In the genomic region with DNA sequence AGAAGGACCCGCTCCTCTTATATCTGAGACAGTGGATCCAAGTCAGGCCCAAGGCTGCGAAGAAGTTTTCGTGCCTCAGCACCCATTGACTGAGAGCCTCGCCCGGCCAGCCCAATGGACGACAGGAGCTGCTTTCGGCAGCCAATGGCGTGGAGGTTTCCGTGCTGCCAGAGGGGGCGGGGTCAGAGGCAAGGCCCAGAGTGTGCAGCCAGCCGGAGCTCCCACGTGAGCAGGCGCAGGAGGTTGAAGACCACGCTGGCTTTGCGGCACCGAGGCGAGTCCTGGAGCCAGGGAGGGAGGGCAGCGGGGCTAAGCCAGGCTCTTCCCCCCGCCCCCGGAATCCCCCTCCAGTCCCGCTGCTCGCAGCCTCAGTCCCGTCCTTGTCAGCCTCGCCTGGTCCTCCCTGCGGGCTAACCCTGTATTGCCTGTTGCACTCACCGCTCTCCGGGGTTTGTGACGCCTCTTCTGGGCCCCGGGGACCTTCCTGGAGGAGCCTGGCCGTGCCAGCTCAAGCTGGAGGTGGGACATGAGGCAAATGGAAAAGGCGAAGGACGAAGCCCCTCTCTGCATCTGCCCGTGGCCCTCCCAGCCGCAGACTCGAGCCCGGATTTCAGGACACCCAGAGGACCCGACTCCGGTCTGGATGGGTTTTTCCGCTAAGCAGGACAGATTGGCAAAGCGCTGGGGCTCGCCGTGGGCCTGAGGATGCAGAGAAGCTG, we compare ENCODE assay signal across 10 cellular contexts. TPM values are rescaled to one million over a fixed set of nuclear protein-coding genes. Genes with fewer than 3 reads are reported as not detected.
DNase-seq lines count a peak whose midpoint lies in the region; ATAC-seq, FAIRE-seq and TF ChIP-seq lines count a peak whose summit lies in the region.
"Had no signal": no experiment of that assay in that cellular context is flagged by ENCODE, and none has a peak within 500 bp of the region (broad histone marks: within the 10 kb centered on the region; RNA-seq: fewer than 3 reads in every experiment).

No MANE protein-coding gene starts in this region.

- H3K27me3 ChIP-seq in right lobe of liver, result peaks cover 0 to 8% of the 10 kb centered on the region in 2 donors
- no peaks in the 10 kb centered on the region; a peak in 1 of 5 replicates for H3K27me3 ChIP-seq in HepG2 (ENCODE audit: control insufficient read depth in 1 of 2, insufficient read depth in 2 of 2, low read length in 2 of 2)
- no peaks in the 10 kb centered on the region for H3K27me3 ChIP-seq in lung (ENCODE audit: control insufficient read depth, insufficient read depth)
- H3K27me3 ChIP-seq in aorta (ENCODE audit: control insufficient read depth in 1 of 2, insufficient read depth in 2 of 2, low read length in 1 of 2), result no peaks in the 10 kb centered on the region
- H3K27me3 ChIP-seq in gastrocnemius medialis, result peaks cover 32 to 35% (median 35%) of the 10 kb centered on the region in 3 donors

- FAIRE-seq in HepG2 (lab: Jason Lieb, UNC) (no peak), HTR-8/SVneo (lab: Jason Lieb, UNC) (no peak)

- H3K79me2 ChIP-seq in HepG2 (ENCODE audit: insufficient read depth, low read length), result no peaks in the 10 kb centered on the region

- H3K36me3 ChIP-seq in right lobe of liver (no peaks in the 10 kb centered on the region), HepG2 (replicated peaks in 1 of 2; ENCODE audit: control insufficient read depth in 1 of 2, insufficient read depth in 2 of 2, low read length in 2 of 2) (no peaks in the 10 kb centered on the region), lung (ENCODE audit: control insufficient read depth in 2 of 2, insufficient read depth in 2 of 2, low read length in 2 of 2) (no peaks in the 10 kb centered on the region), aorta (ENCODE audit: control insufficient read depth in 1 of 2, insufficient read depth in 2 of 2, low read length in 1 of 2) (no peaks in the 10 kb centered on the region), gastrocnemius medialis (no peaks in the 10 kb centered on the region)
- H3K36me3 ChIP-seq: neutrophil had no signal

- H3K4me3 ChIP-seq in right lobe of liver (no peak overlapping the region), HepG2 (replicated peaks in 1 of 3; ENCODE audit: insufficient read depth in 1 of 3, low read depth in 2 of 3, low read length in 3 of 3) (no peak overlapping the region), lung (no peak overlapping the region), aorta (ENCODE audit: low read length in 2 of 2) (no peak overlapping the region), gastrocnemius medialis (no peak overlapping the region)

- 33% methylated on average over 9 of the region's 42 CpGs for WGBS in right lobe of liver (ENCODE audit: insufficient coverage, low coverage, low lambda C conversion rate, missing lambda C conversion rate)
- 62% methylated on average over 10 of the region's 42 CpGs for WGBS in HepG2 (ENCODE audit: low lambda C conversion rate)
- 24 to 29% methylated on average over 41 to 42 of the region's 42 CpGs for WGBS in lung, 2 donors
- WGBS in aorta, 2 donors, result 12 to 13% methylated on average over 36 to 42 of the region's 42 CpGs

- H3K27ac ChIP-seq in right lobe of liver (no peak overlapping the region), HepG2 (ENCODE audit: extremely low read length, insufficient read depth, low read length) (no peak overlapping the region), lung (ENCODE audit: low read depth in 1 of 2, low read length in 1 of 2) (no peak overlapping the region), aorta (ENCODE audit: low read depth in 1 of 2, low read length in 2 of 2) (no peak overlapping the region), gastrocnemius medialis (no peak overlapping the region)
- H3K27ac ChIP-seq: neutrophil had no signal

- TF ChIP-seq RAD21 in HepG2 (CRISPR knock-in tag; IDR thresholded peaks at IDR 0.05), result no peak

- no peaks in the 10 kb centered on the region for H3K9me3 ChIP-seq in right lobe of liver
- H3K9me3 ChIP-seq in HepG2 (ENCODE audit: low read length), result no peaks in the 10 kb centered on the region
- H3K9me3 ChIP-seq in lung (ENCODE audit: control insufficient read depth in 2 of 2, insufficient read depth in 1 of 2, low read length in 1 of 2), result peaks cover 0 to 3% of the 10 kb centered on the region in 2 donors
- H3K9me3 ChIP-seq in aorta (ENCODE audit: control insufficient read depth, low read length), result no peaks in the 10 kb centered on the region
- H3K9me3 ChIP-seq in gastrocnemius medialis, result no peaks in the 10 kb centered on the region
- H3K9me3 ChIP-seq: neutrophil had no signal

- no TSS peak for BruUV-seq in HepG2 (replicated peaks; lab: Mats Ljungman, UMichigan)

- no peaks in the 10 kb centered on the region for H4K20me1 ChIP-seq in HepG2 (ENCODE audit: insufficient read depth, low read length)

- POLR2A ChIA-PET in HepG2 (lab: Yijun Ruan, JAX), result no interaction called here

- H2AFZ ChIP-seq in HepG2 (ENCODE audit: low read length), result no peak overlapping the region

- TF ChIP-seq CTCF in right lobe of liver (IDR thresholded peaks at IDR 0.05) (no peak), HepG2 (CRISPR knock-in tag; IDR thresholded peaks at IDR 0.05) (no peak), lung (IDR thresholded peaks at IDR 0.05; ENCODE audit: control extremely low read depth, extremely low read depth) (no peak), gastrocnemius medialis (IDR thresholded peaks at IDR 0.05 in 4 of 5, conservative IDR thresholded peaks at IDR 0.05 in 1 of 5) (no peak)

- DNase-seq in right lobe of liver (peak in 2 of 3 donors; percentile 24 to 57), HepG2 (ENCODE audit: low spot score) (no peak), astrocyte of the hippocampus (ENCODE audit: low read depth, low spot score) (peak; percentile 29), lung (ENCODE audit: low spot score) (no peak), aorta (no peak), HTR-8/SVneo (ENCODE audit: insufficient read length, low spot score) (no peak), gastrocnemius medialis (no peak)

- TF ChIP-seq POLR2A in right lobe of liver (IDR thresholded peaks at IDR 0.05), result no peak
- no peak for TF ChIP-seq POLR2A in HepG2 (IDR thresholded peaks at IDR 0.05; ENCODE audit: insufficient read depth in 1 of 2, low read depth in 2 of 2, low read length in 2 of 2)
- no peak for TF ChIP-seq POLR2A in gastrocnemius medialis (IDR thresholded peaks at IDR 0.05)

- in situ Hi-C loops in HepG2 (cut with HindIII; ENCODE audit: extremely low pct_ligation_motif_present, low pct_unique_long_range_greater_than_20kb), result no loop called here
- in situ Hi-C loops in gastrocnemius medialis (cut with MboI; ENCODE audit: low sequenced_read_pairs in 4 of 4), result no loop called here

- TF ChIP-seq EP300 in HepG2 (IDR thresholded peaks at IDR 0.05; ENCODE audit: low read depth in 2 of 2, low read length in 2 of 2), result no peak
- TF ChIP-seq EP300 in HepG2 (CRISPR knock-in tag; IDR thresholded peaks at IDR 0.05; ENCODE audit: borderline replicate concordance), result no peak

- H3K4me1 ChIP-seq in right lobe of liver (peaks cover 0 to 14% (median 2%) of the 10 kb centered on the region in 4 donors), HepG2 (ENCODE audit: insufficient read depth, low read length) (no peaks in the 10 kb centered on the region), lung (ENCODE audit: control insufficient read depth in 2 of 2, insufficient read depth in 2 of 2, low read length in 2 of 2) (peaks cover 0 to 9% of the 10 kb centered on the region in 2 donors), aorta (ENCODE audit: control insufficient read depth in 1 of 2, insufficient read depth in 2 of 2, low read length in 2 of 2) (no peaks in the 10 kb centered on the region), gastrocnemius medialis (no peaks in the 10 kb centered on the region)

- intact Hi-C loops in right lobe of liver (cut with DNase I), result no loop called here
- intact Hi-C loops in HepG2 (cut with micrococcal nuclease; ENCODE audit: unreplicated experiment), result no loop called here
- intact Hi-C loops in aorta (cut with DNase I), result no loop called here
- intact Hi-C loops in gastrocnemius medialis (cut with DNase I; ENCODE audit: low total_unique reads), result no loop called here

- H3K4me2 ChIP-seq in HepG2 (ENCODE audit: low read depth, low read length), result no peak overlapping the region

- CTCF ChIA-PET in HepG2 (lab: Yijun Ruan, JAX; ENCODE audit: low intra/inter-chr PET ratio, low total read pairs), result no interaction called here

- ATAC-seq in right lobe of liver, result no peak
- no peak; the same call in 2 of the 3 replicates for ATAC-seq in HepG2
- ATAC-seq in lung (ENCODE audit: insufficient read depth, low FRiP score), result peak; percentile 14
- ATAC-seq in aorta (ENCODE audit: low FRiP score), result peak; percentile 22
- no peak for ATAC-seq in GM21576 (IDR thresholded peaks at IDR 0.05; ENCODE audit: unreplicated experiment)
- ATAC-seq in gastrocnemius medialis, result no peak

- no peak overlapping the region for H3K9ac ChIP-seq in HepG2 (ENCODE audit: insufficient read depth, low read depth, low read length)

RNA-seq across cellular contexts. Expression of gene IFNL4, which starts 1.5 kb away (rescaled TPM):
- total RNA-seq in right lobe of liver (not detected), HepG2 (2016; rRNA removed; fragmentation: Illumina TruSeq; extraction: Trizol) (not detected in 2 replicates), lung (not detected), aorta (not detected), gastrocnemius medialis (not detected)
- total RNA-seq in HepG2 (2016; cell fraction: cytosol; rRNA removed; fragmentation: Illumina TruSeq; extraction: Trizol; ENCODE audit: low read depth), result not detected in 2 replicates
- total RNA-seq in HepG2 (2016; cell fraction: insoluble cytoplasmic fraction; rRNA removed; fragmentation: Illumina TruSeq; extraction: Trizol), result not detected in 2 replicates
- not detected in 2 replicates for total RNA-seq in HepG2 (2016; cell fraction: membrane; rRNA removed; fragmentation: Illumina TruSeq; extraction: Trizol)
- not detected in 2 replicates for total RNA-seq in HepG2 (2016; cell fraction: nucleus; rRNA removed; fragmentation: Illumina TruSeq; extraction: Trizol)
- polyA plus RNA-seq in HepG2 (2011; rRNA removed) (not detected in 2 replicates), lung (not detected), aorta (not detected)
- not detected in 2 replicates for polyA plus RNA-seq in HepG2 (2011; cell fraction: cytosol; rRNA removed)
- polyA plus RNA-seq in HepG2 (2011; cell fraction: nucleus; rRNA removed), result not detected in 2 replicates
- polyA plus RNA-seq in HepG2 (2012), result not detected in 2 replicates
- not detected in 2 replicates for polyA plus RNA-seq in HepG2 (2016; cell fraction: cytosol; fragmentation: Illumina TruSeq; extraction: Trizol; ENCODE audit: low read depth)
- polyA plus RNA-seq in HepG2 (2016; cell fraction: insoluble cytoplasmic fraction; fragmentation: Illumina TruSeq; extraction: Trizol; ENCODE audit: low read depth), result not detected in 2 replicates
- polyA plus RNA-seq in HepG2 (2016; cell fraction: membrane; fragmentation: Illumina TruSeq; extraction: Trizol; ENCODE audit: low read depth), result not detected in 2 replicates
- not detected in 2 replicates for polyA plus RNA-seq in HepG2 (2016; cell fraction: nucleus; fragmentation: Illumina TruSeq; extraction: Trizol; ENCODE audit: insufficient read depth, low read depth)
- not detected in 2 replicates for polyA minus RNA-seq in HepG2 (2011; rRNA and poly(A)+ RNA removed; ENCODE audit: low replicate concordance)
- polyA minus RNA-seq in HepG2 (2011; cell fraction: cytosol; rRNA and poly(A)+ RNA removed), result not detected in 2 replicates
- polyA minus RNA-seq in HepG2 (2011; cell fraction: nucleus; rRNA and poly(A)+ RNA removed), result not detected in 2 replicates
- total RNA-seq: activated naive CD4-positive, alpha-beta T cell treated with anti-CD3 and anti-CD28 coated beads, Interleukin-2, amount 50 U/mL, for 72 hours had no signal

RNA-seq across cellular contexts. Expression of gene IFNL3, which starts 2.3 kb away (rescaled TPM):
- total RNA-seq in right lobe of liver, result not detected
- not detected in 2 replicates for total RNA-seq in HepG2 (2016; rRNA removed; fragmentation: Illumina TruSeq; extraction: Trizol)
- total RNA-seq in HepG2 (2016; cell fraction: cytosol; rRNA removed; fragmentation: Illumina TruSeq; extraction: Trizol; ENCODE audit: low read depth), result not detected in 2 replicates
- not detected in 2 replicates for total RNA-seq in HepG2 (2016; cell fraction: insoluble cytoplasmic fraction; rRNA removed; fragmentation: Illumina TruSeq; extraction: Trizol)
- total RNA-seq in HepG2 (2016; cell fraction: membrane; rRNA removed; fragmentation: Illumina TruSeq; extraction: Trizol), result not detected in 2 replicates
- total RNA-seq in HepG2 (2016; cell fraction: nucleus; rRNA removed; fragmentation: Illumina TruSeq; extraction: Trizol), result not detected in 2 replicates
- polyA plus RNA-seq in HepG2 (2011; rRNA removed), result not detected in 2 replicates
- not detected in 2 replicates for polyA plus RNA-seq in HepG2 (2011; cell fraction: cytosol; rRNA removed)
- polyA plus RNA-seq in HepG2 (2011; cell fraction: nucleus; rRNA removed), result not detected in 2 replicates
- not detected in 2 replicates for polyA plus RNA-seq in HepG2 (2012)
- not detected in 2 replicates for polyA plus RNA-seq in HepG2 (2016; cell fraction: cytosol; fragmentation: Illumina TruSeq; extraction: Trizol; ENCODE audit: low read depth)
- polyA plus RNA-seq in HepG2 (2016; cell fraction: insoluble cytoplasmic fraction; fragmentation: Illumina TruSeq; extraction: Trizol; ENCODE audit: low read depth), result not detected in 2 replicates
- not detected in 2 replicates for polyA plus RNA-seq in HepG2 (2016; cell fraction: membrane; fragmentation: Illumina TruSeq; extraction: Trizol; ENCODE audit: low read depth)
- not detected in 2 replicates for polyA plus RNA-seq in HepG2 (2016; cell fraction: nucleus; fragmentation: Illumina TruSeq; extraction: Trizol; ENCODE audit: insufficient read depth, low read depth)
- not detected in 2 replicates for polyA minus RNA-seq in HepG2 (2011; rRNA and poly(A)+ RNA removed; ENCODE audit: low replicate concordance)
- polyA minus RNA-seq in HepG2 (2011; cell fraction: cytosol; rRNA and poly(A)+ RNA removed), result not detected in 2 replicates
- not detected in 2 replicates for polyA minus RNA-seq in HepG2 (2011; cell fraction: nucleus; rRNA and poly(A)+ RNA removed)
- total RNA-seq in lung, result not detected
- not detected for polyA plus RNA-seq in lung
- total RNA-seq in aorta, result not detected
- polyA plus RNA-seq in aorta, result not detected
- total RNA-seq in gastrocnemius medialis, result not detected

RNA-seq across cellular contexts. Expression of gene IFNL2, which starts 21.1 kb away (rescaled TPM):
- total RNA-seq in right lobe of liver (not detected), HepG2 (2016; rRNA removed; fragmentation: Illumina TruSeq; extraction: Trizol) (not detected in 2 replicates), lung (not detected), aorta (not detected), gastrocnemius medialis (not detected)
- total RNA-seq in HepG2 (2016; cell fraction: cytosol; rRNA removed; fragmentation: Illumina TruSeq; extraction: Trizol; ENCODE audit: low read depth), result not detected in 2 replicates
- not detected in 2 replicates for total RNA-seq in HepG2 (2016; cell fraction: insoluble cytoplasmic fraction; rRNA removed; fragmentation: Illumina TruSeq; extraction: Trizol)
- not detected in 2 replicates for total RNA-seq in HepG2 (2016; cell fraction: membrane; rRNA removed; fragmentation: Illumina TruSeq; extraction: Trizol)
- not detected in 2 replicates for total RNA-seq in HepG2 (2016; cell fraction: nucleus; rRNA removed; fragmentation: Illumina TruSeq; extraction: Trizol)
- polyA plus RNA-seq in HepG2 (2011; rRNA removed) (not detected in 2 replicates), lung (not detected), aorta (not detected)
- not detected in 2 replicates for polyA plus RNA-seq in HepG2 (2011; cell fraction: cytosol; rRNA removed)
- polyA plus RNA-seq in HepG2 (2011; cell fraction: nucleus; rRNA removed), result not detected in 2 replicates
- polyA plus RNA-seq in HepG2 (2012), result not detected in 2 replicates
- not detected in 2 replicates for polyA plus RNA-seq in HepG2 (2016; cell fraction: cytosol; fragmentation: Illumina TruSeq; extraction: Trizol; ENCODE audit: low read depth)
- polyA plus RNA-seq in HepG2 (2016; cell fraction: insoluble cytoplasmic fraction; fragmentation: Illumina TruSeq; extraction: Trizol; ENCODE audit: low read depth), result not detected in 2 replicates
- polyA plus RNA-seq in HepG2 (2016; cell fraction: membrane; fragmentation: Illumina TruSeq; extraction: Trizol; ENCODE audit: low read depth), result not detected in 2 replicates
- polyA plus RNA-seq in HepG2 (2016; cell fraction: nucleus; fragmentation: Illumina TruSeq; extraction: Trizol; ENCODE audit: insufficient read depth, low read depth), result not detected in 2 replicates
- polyA minus RNA-seq in HepG2 (2011; rRNA and poly(A)+ RNA removed; ENCODE audit: low replicate concordance), result not detected in 2 replicates
- not detected in 2 replicates for polyA minus RNA-seq in HepG2 (2011; cell fraction: cytosol; rRNA and poly(A)+ RNA removed)
- not detected in 2 replicates for polyA minus RNA-seq in HepG2 (2011; cell fraction: nucleus; rRNA and poly(A)+ RNA removed)

RNA-seq across cellular contexts. Expression of gene SYCN, which starts 43.0 kb away (rescaled TPM):
- total RNA-seq in right lobe of liver (not detected), HepG2 (2016; rRNA removed; fragmentation: Illumina TruSeq; extraction: Trizol) (not detected in 2 replicates), lung (not detected), aorta (not detected), gastrocnemius medialis (not detected)
- not detected in 2 replicates for total RNA-seq in HepG2 (2016; cell fraction: cytosol; rRNA removed; fragmentation: Illumina TruSeq; extraction: Trizol; ENCODE audit: low read depth)
- total RNA-seq in HepG2 (2016; cell fraction: insoluble cytoplasmic fraction; rRNA removed; fragmentation: Illumina TruSeq; extraction: Trizol), result not detected in 2 replicates
- total RNA-seq in HepG2 (2016; cell fraction: membrane; rRNA removed; fragmentation: Illumina TruSeq; extraction: Trizol), result not detected in 2 replicates
- total RNA-seq in HepG2 (2016; cell fraction: nucleus; rRNA removed; fragmentation: Illumina TruSeq; extraction: Trizol), result not detected in 2 replicates
- polyA plus RNA-seq in HepG2 (2011; rRNA removed) (not detected in 2 replicates), lung (under 1 TPM in 1 of 2 donors, not detected in 1; 0.18 TPM), aorta (1 to 10 TPM in 1 of 2 donors, not detected in 1; 1.6 TPM)
- not detected in 2 replicates for polyA plus RNA-seq in HepG2 (2011; cell fraction: cytosol; rRNA removed)
- not detected in 2 replicates for polyA plus RNA-seq in HepG2 (2011; cell fraction: nucleus; rRNA removed)
- polyA plus RNA-seq in HepG2 (2012), result not detected in 2 replicates
- not detected in 2 replicates for polyA plus RNA-seq in HepG2 (2016; cell fraction: cytosol; fragmentation: Illumina TruSeq; extraction: Trizol; ENCODE audit: low read depth)
- polyA plus RNA-seq in HepG2 (2016; cell fraction: insoluble cytoplasmic fraction; fragmentation: Illumina TruSeq; extraction: Trizol; ENCODE audit: low read depth), result not detected in 2 replicates
- polyA plus RNA-seq in HepG2 (2016; cell fraction: membrane; fragmentation: Illumina TruSeq; extraction: Trizol; ENCODE audit: low read depth), result not detected in 2 replicates
- not detected in 2 replicates for polyA plus RNA-seq in HepG2 (2016; cell fraction: nucleus; fragmentation: Illumina TruSeq; extraction: Trizol; ENCODE audit: insufficient read depth, low read depth)
- not detected in 2 replicates for polyA minus RNA-seq in HepG2 (2011; rRNA and poly(A)+ RNA removed; ENCODE audit: low replicate concordance)
- polyA minus RNA-seq in HepG2 (2011; cell fraction: cytosol; rRNA and poly(A)+ RNA removed), result not detected in 2 replicates
- not detected in 2 replicates for polyA minus RNA-seq in HepG2 (2011; cell fraction: nucleus; rRNA and poly(A)+ RNA removed)
- total RNA-seq: activated naive CD4-positive, alpha-beta T cell treated with anti-CD3 and anti-CD28 coated beads, Interleukin-2, amount 50 U/mL, for 72 hours had no signal

RNA-seq across cellular contexts. Expression of gene IFNL1, which starts 49.1 kb away (rescaled TPM):
- total RNA-seq in right lobe of liver (not detected), HepG2 (2016; rRNA removed; fragmentation: Illumina TruSeq; extraction: Trizol) (not detected in 2 replicates), lung (not detected), aorta (not detected), gastrocnemius medialis (not detected)
- not detected in 2 replicates for total RNA-seq in HepG2 (2016; cell fraction: cytosol; rRNA removed; fragmentation: Illumina TruSeq; extraction: Trizol; ENCODE audit: low read depth)
- total RNA-seq in HepG2 (2016; cell fraction: insoluble cytoplasmic fraction; rRNA removed; fragmentation: Illumina TruSeq; extraction: Trizol), result not detected in 2 replicates
- total RNA-seq in HepG2 (2016; cell fraction: membrane; rRNA removed; fragmentation: Illumina TruSeq; extraction: Trizol), result not detected in 2 replicates
- not detected in 2 replicates for total RNA-seq in HepG2 (2016; cell fraction: nucleus; rRNA removed; fragmentation: Illumina TruSeq; extraction: Trizol)
- polyA plus RNA-seq in HepG2 (2011; rRNA removed) (not detected in 2 replicates), lung (under 1 TPM in 1 of 2 donors, not detected in 1; 0.17 TPM), aorta (not detected)
- polyA plus RNA-seq in HepG2 (2011; cell fraction: cytosol; rRNA removed), result not detected in 2 replicates
- polyA plus RNA-seq in HepG2 (2011; cell fraction: nucleus; rRNA removed), result not detected in 2 replicates
- not detected in 2 replicates for polyA plus RNA-seq in HepG2 (2012)
- polyA plus RNA-seq in HepG2 (2016; cell fraction: cytosol; fragmentation: Illumina TruSeq; extraction: Trizol; ENCODE audit: low read depth), result not detected in 2 replicates
- not detected in 2 replicates for polyA plus RNA-seq in HepG2 (2016; cell fraction: insoluble cytoplasmic fraction; fragmentation: Illumina TruSeq; extraction: Trizol; ENCODE audit: low read depth)
- not detected in 2 replicates for polyA plus RNA-seq in HepG2 (2016; cell fraction: membrane; fragmentation: Illumina TruSeq; extraction: Trizol; ENCODE audit: low read depth)
- polyA plus RNA-seq in HepG2 (2016; cell fraction: nucleus; fragmentation: Illumina TruSeq; extraction: Trizol; ENCODE audit: insufficient read depth, low read depth), result not detected in 2 replicates
- not detected in 2 replicates for polyA minus RNA-seq in HepG2 (2011; rRNA and poly(A)+ RNA removed; ENCODE audit: low replicate concordance)
- polyA minus RNA-seq in HepG2 (2011; cell fraction: cytosol; rRNA and poly(A)+ RNA removed), result not detected in 2 replicates
- polyA minus RNA-seq in HepG2 (2011; cell fraction: nucleus; rRNA and poly(A)+ RNA removed), result not detected in 2 replicates

Comparison
In these comparisons a context has a peak if more than half of its experiments do, and no peak if none do; other contexts are left out.
1. DNase-seq: peak in right lobe of liver (2 of 3) and astrocyte of the hippocampus (single experiment); none in HepG2 (single experiment), lung (single experiment), aorta (0 of 2), HTR-8/SVneo (single experiment) and gastrocnemius medialis (0 of 2).
2. ATAC-seq: peak in lung (single experiment) and aorta (single experiment); none in right lobe of liver (0 of 4), HepG2 (single experiment), GM21576 (single experiment) and gastrocnemius medialis (0 of 2).